Comparison of ENCODE assay signal across 10 cellular contexts in genomic region chr15:85554852-85555521, GRCh38.
DNase-seq lines count a peak whose midpoint lies in the region; ATAC-seq and TF ChIP-seq lines count a peak whose summit lies in the region.
"Had no signal": no experiment of that assay in that cellular context is flagged by ENCODE, and none has a peak within 500 bp of the region (broad histone marks: within the 10 kb centered on the region; RNA-seq: fewer than 3 reads in every experiment).

No MANE protein-coding gene starts in this region.

- no peak overlapping the region for H3K4me3 Mint-ChIP-seq in nephron progenitor cell
- H3K4me3 Mint-ChIP-seq: activated CD4-positive, alpha-beta T cell treated with anti-CD3 and anti-CD28 coated beads, Interleukin-2, amount 10 ng/mL, durations not matched to agents 24 days and 14 days had no signal

- peaks cover 57% of the 10 kb centered on the region for H3K36me3 Mint-ChIP-seq in nephron progenitor cell (ENCODE audit: low read depth)

- DNase-seq in OCI-M1 (lab: John Stamatoyannopoulos, UW) = peak; percentile 61
- DNase-seq in nephron progenitor cell = no peak
- no peak for DNase-seq in NCI-H2029 (lab: John Stamatoyannopoulos, UW)
- DNase-seq in putamen (ENCODE audit: low spot score) = no peak
- no peak for DNase-seq in NCI-H774 (lab: John Stamatoyannopoulos, UW)
- no peak for DNase-seq in NK-92 treated with Interleukin-12 subunit alpha and Interleukin-12 subunit beta, amount 100 ng/mL, for 24 hours (lab: John Stamatoyannopoulos, UW)
- DNase-seq: activated CD4-positive, alpha-beta T cell treated with anti-CD3 and anti-CD28 coated beads, Interleukin-2, amount 10 ng/mL, durations not matched to agents 24 days and 14 days; glutamatergic neuron had no signal

- peaks cover 36% of the 10 kb centered on the region for H3K4me1 Mint-ChIP-seq in nephron progenitor cell

- no peaks in the 10 kb centered on the region for H3K27me3 Mint-ChIP-seq in nephron progenitor cell (ENCODE audit: low read depth, poor library complexity)
- H3K27me3 Mint-ChIP-seq: activated CD4-positive, alpha-beta T cell treated with anti-CD3 and anti-CD28 coated beads, Interleukin-2, amount 10 ng/mL, durations not matched to agents 24 days and 14 days had no signal

- H3K27ac Mint-ChIP-seq in nephron progenitor cell = peak overlapping the region; percentile 67
- H3K27ac Mint-ChIP-seq: activated CD4-positive, alpha-beta T cell treated with anti-CD3 and anti-CD28 coated beads, Interleukin-2, amount 10 ng/mL, durations not matched to agents 24 days and 14 days had no signal

- peak; percentile 62 for ATAC-seq in GM18909 (IDR thresholded peaks at IDR 0.05; ENCODE audit: poor library complexity, unreplicated experiment)
- ATAC-seq in HG02885 (IDR thresholded peaks at IDR 0.05; ENCODE audit: poor library complexity, unreplicated experiment) = peak; percentile 65

- TF ChIP-seq CTCF in nephron progenitor cell (IDR thresholded peaks at IDR 0.05) = no peak

- H3K9me3 Mint-ChIP-seq in nephron progenitor cell = peaks cover 16% of the 10 kb centered on the region
- H3K9me3 Mint-ChIP-seq: activated CD4-positive, alpha-beta T cell treated with anti-CD3 and anti-CD28 coated beads, Interleukin-2, amount 10 ng/mL, durations not matched to agents 24 days and 14 days had no signal
